ENCODE assay signal across 9 cellular contexts in genomic region chr2:230218411-230218810, GRCh38. TPM values are rescaled to one million over a fixed set of nuclear protein-coding genes. Genes with fewer than 3 reads are reported as not detected.
DNase-seq lines count a peak whose midpoint lies in the region; ATAC-seq, FAIRE-seq and TF ChIP-seq lines count a peak whose summit lies in the region.
"Had no signal": no experiment of that assay in that cellular context is flagged by ENCODE, and none has a peak within 500 bp of the region (broad histone marks: within the 10 kb centered on the region; RNA-seq: fewer than 3 reads in every experiment).

No MANE protein-coding gene starts in this region.

- H3K79me2 ChIP-seq in Karpas-422 (ENCODE audit: low read length) (peaks cover 50% of the 10 kb centered on the region), astrocyte (ENCODE audit: insufficient read depth, low read length) (no peaks in the 10 kb centered on the region)

- H3K4me3 ChIP-seq in Karpas-422 (ENCODE audit: low read length) (peak overlapping the region; percentile 74), astrocyte (ENCODE audit: insufficient read depth, low read depth, low read length) (no peak overlapping the region), mononuclear cell (ENCODE audit: low read length) (peak overlapping the region; percentile 99)

- H3K27ac Mint-ChIP-seq in CD4-positive, alpha-beta T cell, result peak overlapping the region; percentile 98
- H3K27ac Mint-ChIP-seq in astrocyte (ENCODE audit: unreplicated experiment), result no peak overlapping the region

- peaks cover 23% of the 10 kb centered on the region for H3K36me3 Mint-ChIP-seq in CD4-positive, alpha-beta T cell (ENCODE audit: low read depth)
- H3K36me3 Mint-ChIP-seq in astrocyte (ENCODE audit: low read depth, unreplicated experiment), result peaks cover 24% of the 10 kb centered on the region

- peaks cover 25% of the 10 kb centered on the region; the same call in 1 of the 2 replicates for H3K36me3 ChIP-seq in Karpas-422 (ENCODE audit: insufficient read depth, low read length)
- no peaks in the 10 kb centered on the region for H3K36me3 ChIP-seq in astrocyte (ENCODE audit: insufficient read depth, low read length)

- H3K4me1 ChIP-seq in Karpas-422 (ENCODE audit: low read length), result peaks cover 36% of the 10 kb centered on the region
- H3K4me1 ChIP-seq in astrocyte (ENCODE audit: insufficient read depth, low read length), result peaks cover 9% of the 10 kb centered on the region
- H3K4me1 ChIP-seq in mononuclear cell (ENCODE audit: insufficient read depth, low read length), result peaks cover 56% of the 10 kb centered on the region

- H3K9me2 ChIP-seq in Karpas-422 (replicated peaks; ENCODE audit: insufficient read depth, low read length), result no peaks in the 10 kb centered on the region

- no peak for TF ChIP-seq CTCF in CD4-positive, alpha-beta T cell (IDR thresholded peaks at IDR 0.05)
- TF ChIP-seq CTCF in astrocyte (IDR thresholded peaks at IDR 0.05; ENCODE audit: insufficient read depth, low read depth, low read length), result no peak

- peak; percentile 53 for ATAC-seq in CD4-positive, alpha-beta T cell (ENCODE audit: poor library complexity)
- ATAC-seq in HG03095 (IDR thresholded peaks at IDR 0.05; ENCODE audit: unreplicated experiment) (no peak), HG02870 (IDR thresholded peaks at IDR 0.05; ENCODE audit: unreplicated experiment) (no peak)

- intact Hi-C loops in CD4-positive, alpha-beta T cell (cut with DNase I, micrococcal nuclease), result loop anchor here (1.0 to 5.0 kb wide), 5 partner anchors 100 to 394 kb away; partner anchors contain the start of genes SP140L (in 2 of the 2), FBXO36 (in 1 of the 2) and TRIP12 (in 1 of the 2)

- H2AFZ ChIP-seq in Karpas-422 (ENCODE audit: low read length), result no peak overlapping the region
- no peak overlapping the region for H2AFZ ChIP-seq in astrocyte (ENCODE audit: low read depth, low read length)

- no peaks in the 10 kb centered on the region for H3K9me3 ChIP-seq in CD4-positive, alpha-beta T cell (ENCODE audit: control insufficient read depth, low read length)
- no peaks in the 10 kb centered on the region for H3K9me3 ChIP-seq in Karpas-422 (ENCODE audit: low read length)
- H3K9me3 ChIP-seq in astrocyte (ENCODE audit: insufficient read depth, low read depth, low read length), result no peaks in the 10 kb centered on the region
- H3K9me3 ChIP-seq in mononuclear cell (ENCODE audit: low read depth, low read length), result no peaks in the 10 kb centered on the region

- H3K9ac ChIP-seq in Karpas-422 (ENCODE audit: low read length) (peak overlapping the region; percentile 32), astrocyte (ENCODE audit: low read length) (no peak overlapping the region)

- CTCF ChIA-PET in CD4-positive, alpha-beta T cell (lab: Charles Lee), result no interaction called here

- H3K9me3 Mint-ChIP-seq in CD4-positive, alpha-beta T cell, result no peaks in the 10 kb centered on the region
- H3K9me3 Mint-ChIP-seq in astrocyte (ENCODE audit: unreplicated experiment), result no peaks in the 10 kb centered on the region

- H3K4me1 Mint-ChIP-seq in CD4-positive, alpha-beta T cell (ENCODE audit: low read depth), result peaks cover 64% of the 10 kb centered on the region
- peaks cover 29% of the 10 kb centered on the region for H3K4me1 Mint-ChIP-seq in astrocyte (ENCODE audit: low read depth, unreplicated experiment)

- H3K4me2 ChIP-seq in Karpas-422 (ENCODE audit: low read depth, low read length, poor library complexity, severe bottlenecking) (peak overlapping the region; percentile 82), astrocyte (ENCODE audit: low read length) (peak overlapping the region; percentile 86)

- H4K20me1 ChIP-seq in Karpas-422 (ENCODE audit: insufficient read depth, low read depth, low read length) (no peaks in the 10 kb centered on the region), astrocyte (ENCODE audit: insufficient read depth, low read length) (no peaks in the 10 kb centered on the region)

- no peak overlapping the region for H3K27ac ChIP-seq in CD4-positive, alpha-beta T cell (ENCODE audit: low read depth, low read length)
- H3K27ac ChIP-seq in Karpas-422 (ENCODE audit: low read length), result peak overlapping the region; percentile 59
- no peak overlapping the region for H3K27ac ChIP-seq in astrocyte (ENCODE audit: low read depth, low read length)

- no peak for DNase-seq in CD4-positive, alpha-beta T cell
- DNase-seq in Karpas-422 (peak; percentile 86), astrocyte (ENCODE audit: low read depth) (no peak), NCI-H1930 (lab: John Stamatoyannopoulos, UW) (no peak)
- no peak for DNase-seq in stimulated activated naive CD4-positive, alpha-beta T cell treated with Interleukin-2 at 50 U/mL for 16 hours (lab: John Stamatoyannopoulos, UW)
- DNase-seq: caudate nucleus had no signal

- POLR2A ChIA-PET in CD4-positive, alpha-beta T cell (lab: Charles Lee), result interaction anchor here (0.6 to 3.3 kb wide), 19 partner anchors 9 to 496 kb away, joined by 3 to 43 read pairs (median 6); partner anchors contain the start of genes SP100 and SP140L

- H3K27me3 ChIP-seq in CD4-positive, alpha-beta T cell (ENCODE audit: control insufficient read depth, insufficient read depth, low read length), result no peaks in the 10 kb centered on the region
- no peaks in the 10 kb centered on the region for H3K27me3 ChIP-seq in Karpas-422 (ENCODE audit: low read length)
- no peaks in the 10 kb centered on the region for H3K27me3 ChIP-seq in astrocyte (ENCODE audit: insufficient read depth, low read length)
- H3K27me3 ChIP-seq in mononuclear cell (ENCODE audit: insufficient read depth, low read length), result no peaks in the 10 kb centered on the region

- H3K4me3 Mint-ChIP-seq in CD4-positive, alpha-beta T cell, result peak overlapping the region; percentile 94
- H3K4me3 Mint-ChIP-seq in astrocyte (ENCODE audit: unreplicated experiment), result peak overlapping the region; percentile 94

- FAIRE-seq in astrocyte (lab: Jason Lieb, UNC), result no peak

- H3K27me3 Mint-ChIP-seq in CD4-positive, alpha-beta T cell, result no peaks in the 10 kb centered on the region
- H3K27me3 Mint-ChIP-seq in astrocyte (ENCODE audit: low read depth, unreplicated experiment), result no peaks in the 10 kb centered on the region

RNA-seq across cellular contexts. Expression of gene SP110, which starts 1.4 kb away (rescaled TPM):
- total RNA-seq in CD4-positive, alpha-beta T cell, result 10 to 100 TPM; 59.4 to 63.7 TPM
- total RNA-seq in Karpas-422 (2014; rRNA removed; shearing (Covaris generic); ENCODE audit: low replicate concordance), result 30.8 and 60.6 TPM in 2 replicates
- 61.7 and 69.3 TPM in 2 replicates for total RNA-seq in astrocyte
- 68.1 TPM for total RNA-seq in mononuclear cell

RNA-seq across cellular contexts. Expression of gene SP140, which starts 7.1 kb away (rescaled TPM):
- total RNA-seq in CD4-positive, alpha-beta T cell, result 10 to 100 TPM; 51.2 to 55.1 TPM
- 24.2 and 25.8 TPM in 2 replicates for total RNA-seq in Karpas-422 (2014; rRNA removed; shearing (Covaris generic); ENCODE audit: low replicate concordance)
- 14.1 and 18.5 TPM in 2 replicates for total RNA-seq in astrocyte
- total RNA-seq in mononuclear cell, result 96.6 TPM
